21 cellular contexts compared by ENCODE assay signal in the genomic region with DNA sequence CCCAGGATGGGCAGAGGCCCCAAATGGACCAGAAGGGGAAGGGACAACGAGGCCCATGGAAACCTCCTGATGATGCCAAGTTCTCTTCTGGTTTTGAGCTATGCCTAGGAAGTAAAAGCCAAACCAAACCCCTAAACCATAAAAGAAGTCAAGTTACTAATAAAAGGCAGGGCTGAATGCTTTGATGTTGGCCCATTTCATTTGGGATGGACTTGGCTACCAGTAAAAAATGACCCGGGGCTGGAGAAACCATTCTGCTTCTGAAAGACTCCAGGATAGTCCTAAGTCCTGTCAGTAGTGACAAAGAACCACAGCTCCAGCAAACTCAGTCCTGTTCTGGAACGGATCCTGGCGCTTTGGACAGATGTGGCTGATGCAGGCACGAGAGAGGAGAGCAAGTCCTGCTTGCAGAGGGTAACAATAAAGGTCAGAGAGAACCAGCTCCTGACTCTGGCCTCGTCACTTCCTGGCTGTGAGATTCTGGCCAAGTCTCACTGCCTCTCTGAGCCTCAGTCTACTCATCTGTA.
A peak's percentile ranks its signal among the peaks of the same experiment; 100 is the strongest.
DNase-seq lines count a peak whose midpoint lies in the region; ATAC-seq, FAIRE-seq and TF ChIP-seq lines count a peak whose summit lies in the region.
"Had no signal": no experiment of that assay in that cellular context is flagged by ENCODE, and none has a peak within 500 bp of the region (broad histone marks: within the 10 kb centered on the region; RNA-seq: fewer than 3 reads in every experiment).

No MANE protein-coding gene starts in this region.

- peak overlapping the region; percentile 37; the same call in 1 of the 2 replicates for H2BK15ac ChIP-seq in H9 (ENCODE audit: low read depth, low read length)

- H3K4me3 Mint-ChIP-seq in H9, result no peak overlapping the region
- no peak overlapping the region for H3K4me3 Mint-ChIP-seq in stimulated activated naive CD8-positive, alpha-beta T cell treated with anti-CD3 and anti-CD28 coated beads, Interleukin-15, amount 100 ng/mL, for 72 hours
- H3K4me3 Mint-ChIP-seq in activated T-cell treated with anti-CD3 and anti-CD28 coated beads, Interleukin-2, amount 50 U/mL, for 4 hours, result no peak overlapping the region
- H3K4me3 Mint-ChIP-seq: B cell; CD4-positive, alpha-beta memory T cell; HFFc6 had no signal

- in situ Hi-C loops in HepG2 (cut with HindIII; ENCODE audit: extremely low pct_ligation_motif_present, low pct_unique_long_range_greater_than_20kb), result no loop called here
- in situ Hi-C loops in G401 (cut with HindIII; ENCODE audit: low sequenced_read_pairs), result no loop called here

- no peaks in the 10 kb centered on the region for H3K79me1 ChIP-seq in H9 (ENCODE audit: insufficient read depth, low read depth, low read length, poor library complexity, severe bottlenecking)

- CTCF ChIA-PET in HepG2 (lab: Yijun Ruan, JAX; ENCODE audit: low intra/inter-chr PET ratio, low total read pairs), result no interaction called here

- no peak overlapping the region for H3K56ac ChIP-seq in H9 (ENCODE audit: insufficient read length, low read depth, low read length)

- TF ChIP-seq CTCF in H9 (conservative IDR thresholded peaks at IDR 0.05), result no peak
- no peak for TF ChIP-seq CTCF in HepG2 (CRISPR knock-in tag; IDR thresholded peaks at IDR 0.05)
- TF ChIP-seq CTCF in sigmoid colon (IDR thresholded peaks at IDR 0.05), result no peak
- TF ChIP-seq CTCF in tibial artery (IDR thresholded peaks at IDR 0.05), result no peak

- no peak overlapping the region for H3K4me2 ChIP-seq in H9 (ENCODE audit: insufficient read depth, insufficient read length, low read length)
- no peak overlapping the region for H3K4me2 ChIP-seq in HepG2 (ENCODE audit: low read depth, low read length)

- no peak for FAIRE-seq in HepG2 (lab: Jason Lieb, UNC)
- FAIRE-seq: D721Med, GM12892, GM19239, H1 had no signal

- H3K4me3 ChIP-seq in HepG2 (replicated peaks in 1 of 3; ENCODE audit: insufficient read depth in 1 of 3, low read depth in 2 of 3, low read length in 3 of 3) (no peak overlapping the region), sigmoid colon (no peak overlapping the region), tibial artery (no peak overlapping the region)

- no peak overlapping the region for H2AFZ ChIP-seq in H9 (ENCODE audit: low read length)
- no peak overlapping the region for H2AFZ ChIP-seq in HepG2 (ENCODE audit: low read length)

- peaks cover 25 to 56% (median 50%) of the 10 kb centered on the region in 3 experiments for H3K36me3 Mint-ChIP-seq in H9 (ENCODE audit: insufficient read depth in 1 of 3, low read depth in 3 of 3)
- H3K36me3 Mint-ChIP-seq in activated T-cell treated with anti-CD3 and anti-CD28 coated beads, Interleukin-2, amount 50 U/mL, for 4 hours (ENCODE audit: insufficient read depth), result no peaks in the 10 kb centered on the region
- H3K36me3 Mint-ChIP-seq: CD4-positive, alpha-beta memory T cell had no signal

- H3K9ac ChIP-seq in H9 (ENCODE audit: extremely low read depth, insufficient read length, low read length) (no peak overlapping the region), HepG2 (ENCODE audit: insufficient read depth, low read depth, low read length) (no peak overlapping the region)

- H3K9me3 ChIP-seq in H9 (ENCODE audit: control insufficient read depth, low read depth, low read length) (no peaks in the 10 kb centered on the region), HepG2 (ENCODE audit: low read length) (no peaks in the 10 kb centered on the region), sigmoid colon (no peaks in the 10 kb centered on the region), tibial artery (no peaks in the 10 kb centered on the region)

- no peak overlapping the region for H3T11ph ChIP-seq in H9 (ENCODE audit: low read length)

- no peak overlapping the region for H2BK120ac ChIP-seq in H9 (ENCODE audit: low read depth, low read length, poor library complexity, severe bottlenecking)

- no TSS peak for BruUV-seq in HepG2 (replicated peaks; lab: Mats Ljungman, UMichigan)

- no peak overlapping the region for H3K14ac ChIP-seq in H9 (ENCODE audit: insufficient read depth, low read length)

- no peak for TF ChIP-seq RAD21 in HepG2 (CRISPR knock-in tag; IDR thresholded peaks at IDR 0.05)

- TF ChIP-seq POLR2A in HepG2 (IDR thresholded peaks at IDR 0.05; ENCODE audit: insufficient read depth in 1 of 2, low read depth in 2 of 2, low read length in 2 of 2) (no peak), sigmoid colon (IDR thresholded peaks at IDR 0.05) (no peak)

- no peak overlapping the region for H2BK5ac ChIP-seq in H9 (ENCODE audit: insufficient read length, low read length)

- H3K27ac ChIP-seq in H9 (ENCODE audit: insufficient read length, low read depth, low read length) (no peak overlapping the region), HepG2 (ENCODE audit: extremely low read length, insufficient read depth, low read length) (no peak overlapping the region), sigmoid colon (peak overlapping the region in 3 of 4 donors; percentile 39 to 67 (median 66)), tibial artery (no peak overlapping the region)

- H3K4me1 ChIP-seq in H9 (ENCODE audit: insufficient read depth, low read length), result no peaks in the 10 kb centered on the region
- H3K4me1 ChIP-seq in HepG2 (ENCODE audit: insufficient read depth, low read length), result peaks cover 29% of the 10 kb centered on the region
- peaks cover 0 to 31% (median 24%) of the 10 kb centered on the region in 4 donors for H3K4me1 ChIP-seq in sigmoid colon
- H3K4me1 ChIP-seq in tibial artery, result peaks cover 0 to 17% (median 8%) of the 10 kb centered on the region in 4 donors

- H3K9me3 Mint-ChIP-seq in H9, result no peaks in the 10 kb centered on the region
- H3K9me3 Mint-ChIP-seq in stimulated activated naive CD8-positive, alpha-beta T cell treated with anti-CD3 and anti-CD28 coated beads, Interleukin-15, amount 100 ng/mL, for 72 hours, result no peaks in the 10 kb centered on the region
- no peaks in the 10 kb centered on the region for H3K9me3 Mint-ChIP-seq in activated T-cell treated with anti-CD3 and anti-CD28 coated beads, Interleukin-2, amount 50 U/mL, for 4 hours
- H3K9me3 Mint-ChIP-seq: CD4-positive, alpha-beta memory T cell; HFFc6 had no signal

- no peaks in the 10 kb centered on the region for H3K27me3 Mint-ChIP-seq in H9 (ENCODE audit: low read depth)
- H3K27me3 Mint-ChIP-seq in stimulated activated naive CD8-positive, alpha-beta T cell treated with anti-CD3 and anti-CD28 coated beads, Interleukin-15, amount 100 ng/mL, for 72 hours, result no peaks in the 10 kb centered on the region
- H3K27me3 Mint-ChIP-seq in activated T-cell treated with anti-CD3 and anti-CD28 coated beads, Interleukin-2, amount 50 U/mL, for 4 hours (ENCODE audit: low read depth), result no peaks in the 10 kb centered on the region

- no peak overlapping the region for H3K18ac ChIP-seq in H9 (ENCODE audit: insufficient read length, low read depth, low read length)

- H4K8ac ChIP-seq in H9 (replicated peaks; ENCODE audit: insufficient read length, low read depth, low read length), result no peak overlapping the region

- no peaks in the 10 kb centered on the region for H3K27me3 ChIP-seq in H9 (ENCODE audit: insufficient read depth, low read length)
- no peaks in the 10 kb centered on the region for H3K27me3 ChIP-seq in HepG2 (ENCODE audit: control insufficient read depth in 1 of 2, insufficient read depth in 2 of 2, low read length in 2 of 2)
- H3K27me3 ChIP-seq in sigmoid colon, result no peaks in the 10 kb centered on the region
- no peaks in the 10 kb centered on the region for H3K27me3 ChIP-seq in tibial artery

- intact Hi-C loops in HepG2 (cut with micrococcal nuclease; ENCODE audit: unreplicated experiment), result no loop called here
- intact Hi-C loops in sigmoid colon (cut with DNase I), result no loop called here
- intact Hi-C loops in tibial artery (cut with DNase I; ENCODE audit: low total_unique reads), result no loop called here

- H3K36me3 ChIP-seq in HepG2 (replicated peaks in 1 of 2; ENCODE audit: control insufficient read depth in 1 of 2, insufficient read depth in 2 of 2, low read length in 2 of 2) (peaks cover 0 to 4% of the 10 kb centered on the region in 2 experiments; a peak in 2 of 5 replicates), sigmoid colon (peaks cover 4 to 40% (median 11%) of the 10 kb centered on the region in 4 donors), tibial artery (peaks cover 0 to 58% (median 38%) of the 10 kb centered on the region in 3 donors)

- WGBS in H9 (ENCODE audit: extremely low coverage, insufficient read length, low lambda C conversion rate), result no CpG with 5 or more reads among the region's 6 CpGs
- 90% methylated on average over 6 of the region's 6 CpGs for WGBS in HepG2 (ENCODE audit: low lambda C conversion rate)
- 83 to 88% methylated on average over 6 of the region's 6 CpGs for WGBS in sigmoid colon, 2 donors

- H4K20me1 ChIP-seq in H9 (ENCODE audit: control insufficient read depth, insufficient read depth, insufficient read length) (no peaks in the 10 kb centered on the region), HepG2 (ENCODE audit: insufficient read depth, low read length) (no peaks in the 10 kb centered on the region; the same call in 1 of the 2 replicates)

- H4K5ac ChIP-seq in H9 (ENCODE audit: insufficient read length, low read depth, low read length), result no peak overlapping the region

- no peak overlapping the region for H3K23ac ChIP-seq in H9 (ENCODE audit: insufficient read length, low read depth, low read length)

- H3K27ac Mint-ChIP-seq in H9, result peak overlapping the region in 1 of 3 experiments; percentile 25; a peak in 1 of 7 replicates
- no peak overlapping the region for H3K27ac Mint-ChIP-seq in stimulated activated naive CD8-positive, alpha-beta T cell treated with anti-CD3 and anti-CD28 coated beads, Interleukin-15, amount 100 ng/mL, for 72 hours
- H3K27ac Mint-ChIP-seq: B cell; CD4-positive, alpha-beta memory T cell; HFFc6 had no signal

- DNase-seq in H9 (no peak), astrocyte of the hippocampus (ENCODE audit: low read depth, low spot score) (peak; percentile 32), HepG2 (ENCODE audit: low spot score) (no peak), sigmoid colon (peak; percentile 77), G401 (ENCODE audit: low spot score) (no peak), tibial artery (no peak)
- no peak for DNase-seq in stimulated activated naive CD8-positive, alpha-beta T cell treated with anti-CD3 and anti-CD28 coated beads, Interleukin-15, amount 100 ng/mL, for 72 hours
- no peak for DNase-seq in activated T-cell treated with anti-CD3 and anti-CD28 coated beads, Interleukin-2, amount 50 U/mL, for 4 hours
- DNase-seq: C1 segment of cervical spinal cord; CD4-positive, alpha-beta memory T cell; DMS153; DMS79 treated with DMSO at 0.1 percent for 48 hours; EL; GDM1; HCEC 1CT; HFFc6 had no signal

- no peak overlapping the region for H3K4ac ChIP-seq in H9 (ENCODE audit: low read depth, low read length)

- POLR2A ChIA-PET in HepG2 (lab: Yijun Ruan, JAX), result no interaction called here

- ATAC-seq in HepG2, result no peak
- no peak for ATAC-seq in stimulated activated naive CD8-positive, alpha-beta T cell treated with anti-CD3 and anti-CD28 coated beads, Interleukin-15, amount 100 ng/mL, for 72 hours
- ATAC-seq in activated T-cell treated with anti-CD3 and anti-CD28 coated beads, Interleukin-2, amount 50 U/mL, for 4 hours, result no peak

- TF ChIP-seq EP300 in HepG2 (IDR thresholded peaks at IDR 0.05; ENCODE audit: low read depth in 2 of 2, low read length in 2 of 2) (no peak), HepG2 (CRISPR knock-in tag; IDR thresholded peaks at IDR 0.05; ENCODE audit: borderline replicate concordance) (no peak), sigmoid colon (IDR thresholded peaks at IDR 0.05) (no peak)

- no peak overlapping the region for H2BK20ac ChIP-seq in H9 (ENCODE audit: low read depth, low read length, poor library complexity, severe bottlenecking)

- H3K4me1 Mint-ChIP-seq in H9, result no peaks in the 10 kb centered on the region
- H3K4me1 Mint-ChIP-seq in stimulated activated naive CD8-positive, alpha-beta T cell treated with anti-CD3 and anti-CD28 coated beads, Interleukin-15, amount 100 ng/mL, for 72 hours, result no peaks in the 10 kb centered on the region
- no peaks in the 10 kb centered on the region for H3K4me1 Mint-ChIP-seq in activated T-cell treated with anti-CD3 and anti-CD28 coated beads, Interleukin-2, amount 50 U/mL, for 4 hours (ENCODE audit: low read depth)
- H3K4me1 Mint-ChIP-seq: B cell; CD4-positive, alpha-beta memory T cell had no signal

- H2BK12ac ChIP-seq in H9 (ENCODE audit: insufficient read length, low read depth, low read length), result no peak overlapping the region

- no peak overlapping the region for H4K91ac ChIP-seq in H9 (ENCODE audit: insufficient read length, low read depth, low read length)

- H3K79me2 ChIP-seq in H9 (ENCODE audit: insufficient read depth, low read length) (no peaks in the 10 kb centered on the region), HepG2 (ENCODE audit: insufficient read depth, low read length) (no peaks in the 10 kb centered on the region)

- no peaks in the 10 kb centered on the region for H3K23me2 ChIP-seq in H9 (ENCODE audit: insufficient read length, low read depth, low read length, poor library complexity, severe bottlenecking)

- no peak overlapping the region for H2AK5ac ChIP-seq in H9 (ENCODE audit: insufficient read length, low read length)

Comparison
In these comparisons a context has a peak if more than half of its experiments do, and no peak if none do; other contexts are left out.
1. DNase-seq: peak in astrocyte of the hippocampus (single experiment) and sigmoid colon (single experiment); none in H9 (single experiment), HepG2 (single experiment), stimulated activated naive CD8-positive, alpha-beta T cell treated with anti-CD3 and anti-CD28 coated beads, Interleukin-15, amount 100 ng/mL, for 72 hours (0 of 2), G401 (single experiment), tibial artery (0 of 2) and activated T-cell treated with anti-CD3 and anti-CD28 coated beads, Interleukin-2, amount 50 U/mL, for 4 hours (single experiment).
2. H3K27ac ChIP-seq: peak in sigmoid colon (3 of 4); none in H9 (single experiment), HepG2 (single experiment) and tibial artery (0 of 2).